Comparison of ENCODE assay signal across 8 cellular contexts in genomic region chr12:133037207-133038005, GRCh38. TPM values are rescaled to one million over a fixed set of nuclear protein-coding genes. Genes with fewer than 3 reads are reported as not detected.
DNase-seq lines count a peak whose midpoint lies in the region; ATAC-seq and TF ChIP-seq lines count a peak whose summit lies in the region.

Gene ZNF84 (plus strand): TSS chr12:133037509. CDS start chr12:133041468, 3,959 bp downstream.

- H3K4me3 Mint-ChIP-seq in type B pancreatic cell = peak within 1 kb of the TSS; percentile 96

- peaks cover 0 to 75% (median 35%) of the 10 kb centered on the region in 12 donors for H3K9me3 ChIP-seq in heart left ventricle

- peak; percentile 95 for DNase-seq in GM13976 (ENCODE audit: low spot score)
- peak; percentile 93 for DNase-seq in NCI-H146 treated with DMSO at 0.1 percent for 48 hours (lab: John Stamatoyannopoulos, UW; ENCODE audit: unreplicated experiment)
- peak; percentile 98 for DNase-seq in amniotic epithelial cell (ENCODE audit: low read depth)
- DNase-seq in heart left ventricle = peak; percentile 96 to 98 (median 98)
- peak; percentile 95 for DNase-seq in pons (ENCODE audit: low spot score)
- DNase-seq in type B pancreatic cell (ENCODE audit: extremely low spot score, unreplicated experiment) = peak; percentile 97

- in situ Hi-C loops in GM13976 (cut with MboI; ENCODE audit: low sequenced_read_pairs, unreplicated experiment) = no loop called here

- peaks cover 0 to 21% (median 7%) of the 10 kb centered on the region in 12 donors for H3K4me1 ChIP-seq in heart left ventricle

- H3K27me3 ChIP-seq in heart left ventricle = no peaks in the 10 kb centered on the region

- TF ChIP-seq POLR2A in heart left ventricle (IDR thresholded peaks at IDR 0.05) = peak in 1 of 2 donors; percentile 57

- peaks cover 53% of the 10 kb centered on the region for H3K36me3 Mint-ChIP-seq in type B pancreatic cell

- H3K9me3 Mint-ChIP-seq in type B pancreatic cell = peaks cover 7% of the 10 kb centered on the region

- WGBS in heart left ventricle, 4 donors = 0 to 1% (median 1%) methylated on average over 37 to 103 of the region's 103 CpGs

- H3K4me3 ChIP-seq in heart left ventricle = peak within 1 kb of the TSS; percentile 60 to 86 (median 78)

- intact Hi-C loops in T-helper 1 cell treated with Interleukin-12 subunit alpha and Interleukin-12 subunit beta and Interleukin-4 antibody, amounts not matched to agents 30 ng/mL and 1 ng/mL, for 36 hours (cut with micrococcal nuclease) = loop anchor here (1.0 to 5.0 kb wide), 10 partner anchors 43 to 327 kb away; partner anchors contain the start of genes ANKLE2, CHFR, PGAM5 and ZNF10
- intact Hi-C loops in heart left ventricle (cut with DNase I) = loop anchor here in 8 of 10 donors (1.0 to 10.0 kb wide), 9 partner anchors 40 to 95 kb away; partner anchors contain the start of genes ZNF140 (in 6 of the 8), ZNF26 (in 6 of the 8), ZNF10 (in 4 of the 8) and ZNF891 (in 4 of the 8)

- peak within 1 kb of the TSS; percentile 97 for H3K27ac Mint-ChIP-seq in type B pancreatic cell

- peak within 1 kb of the TSS; percentile 79 to 97 (median 92) for H3K27ac ChIP-seq in heart left ventricle

- no peak for TF ChIP-seq CTCF in GM13976 (IDR thresholded peaks at IDR 0.05; ENCODE audit: borderline replicate concordance, control extremely low read depth, extremely low read depth, insufficient read depth, missing control alignments)
- no peak for TF ChIP-seq CTCF in heart left ventricle (IDR thresholded peaks at IDR 0.05)
- no peak for TF ChIP-seq CTCF in type B pancreatic cell (conservative IDR thresholded peaks at IDR 0.05)

- no peaks in the 10 kb centered on the region for H3K4me1 Mint-ChIP-seq in type B pancreatic cell (ENCODE audit: unreplicated experiment)

- peak; percentile 97 for ATAC-seq in HG02870 (IDR thresholded peaks at IDR 0.05; ENCODE audit: unreplicated experiment)
- peak; percentile 99 to 100 (median 99) for ATAC-seq in heart left ventricle

- no peaks in the 10 kb centered on the region for H3K27me3 Mint-ChIP-seq in type B pancreatic cell

- H3K36me3 ChIP-seq in heart left ventricle = peaks cover 3 to 27% (median 15%) of the 10 kb centered on the region in 9 donors

RNA-seq across cellular contexts. Expression of gene ZNF84, which starts in this region (rescaled TPM):
- 22.6 and 23.5 TPM in 2 replicates for total RNA-seq in T-helper 1 cell treated with Interleukin-12 subunit alpha and Interleukin-12 subunit beta and Interleukin-4 antibody, amounts not matched to agents 30 ng/mL and 1 ng/mL, for 36 hours
- total RNA-seq in heart left ventricle = 10 to 100 TPM; 11.0 to 24.0 (median 15.9) TPM
- 1 to 10 TPM; 6.7 to 6.9 TPM for polyA plus RNA-seq in heart left ventricle
- total RNA-seq in type B pancreatic cell (ENCODE audit: low replicate concordance) = 51.3 and 68.5 TPM in 2 replicates

Comparison
In these comparisons a context has a peak if more than half of its experiments do, and no peak if none do; other contexts are left out.
1. Peak in every context shown above with its lines: DNase-seq, ATAC-seq, H3K4me3 ChIP-seq and H3K27ac ChIP-seq.